ENCODE assay signal across 8 cellular contexts in genomic region chr1:243917177-243917862, GRCh38.
DNase-seq lines count a peak whose midpoint lies in the region; ATAC-seq and TF ChIP-seq lines count a peak whose summit lies in the region.

No MANE protein-coding gene starts in this region.

- intact Hi-C loops in gastrocnemius medialis (cut with DNase I; ENCODE audit: low total_unique reads): no loop called here

- no peak for TF ChIP-seq POLR2A in gastrocnemius medialis (IDR thresholded peaks at IDR 0.05)

- no peaks in the 10 kb centered on the region for H3K36me3 Mint-ChIP-seq in immature natural killer cell

- no peaks in the 10 kb centered on the region for H3K36me3 ChIP-seq in gastrocnemius medialis

- H3K9me3 Mint-ChIP-seq in immature natural killer cell: no peaks in the 10 kb centered on the region

- H3K27me3 ChIP-seq in gastrocnemius medialis: peaks cover 16 to 28% (median 20%) of the 10 kb centered on the region in 3 donors

- peak; percentile 68 for DNase-seq in activated effector memory CD4-positive, alpha-beta T cell treated with anti-CD3 and anti-CD28 coated beads, Interleukin-2, amount 50 U/mL, for 16 hours
- DNase-seq in activated effector memory CD4-positive, alpha-beta T cell treated with Interleukin-2 at 50 U/mL for 16 hours: no peak
- DNase-seq in SK-N-DZ (ENCODE audit: low spot score) (peak; percentile 24), cardiac fibroblast (ENCODE audit: low read depth in 2 of 2) (peak; percentile 83 to 91), immature natural killer cell (peak in 2 of 3 donors; percentile 9 to 11), gastrocnemius medialis (no peak)

- peaks cover 4 to 13% of the 10 kb centered on the region in 2 donors for H3K4me1 ChIP-seq in gastrocnemius medialis

- no peak overlapping the region for H3K27ac ChIP-seq in gastrocnemius medialis

- H3K27ac Mint-ChIP-seq in immature natural killer cell: peak overlapping the region in 1 of 6 donors; percentile 2

- H3K4me3 ChIP-seq in cardiac fibroblast (replicated peaks in 1 of 2; ENCODE audit: low read depth in 2 of 2, low read length in 2 of 2) (peak overlapping the region; percentile 57 to 58), gastrocnemius medialis (peak overlapping the region; percentile 45 to 73 (median 56))

- H3K9me3 ChIP-seq in gastrocnemius medialis: no peaks in the 10 kb centered on the region

- H3K4me1 Mint-ChIP-seq in immature natural killer cell: peaks cover 15 to 18% of the 10 kb centered on the region in 2 donors

- in situ Hi-C loops in gastrocnemius medialis (cut with MboI; ENCODE audit: low sequenced_read_pairs in 4 of 4): no loop called here

- H3K27me3 Mint-ChIP-seq in immature natural killer cell (ENCODE audit: low read depth in 3 of 3): peaks cover 13 to 26% (median 20%) of the 10 kb centered on the region in 3 donors

- TF ChIP-seq CTCF in cardiac fibroblast (IDR thresholded peaks at IDR 0.05; ENCODE audit: low read depth, low read length) (no peak), gastrocnemius medialis (IDR thresholded peaks at IDR 0.05 in 4 of 5, conservative IDR thresholded peaks at IDR 0.05 in 1 of 5) (peak in 1 of 5 experiments; percentile 15)

- peak in 1 of 2 donors; percentile 45 for ATAC-seq in gastrocnemius medialis
- ATAC-seq in HG03565 (IDR thresholded peaks at IDR 0.05; ENCODE audit: unreplicated experiment): no peak
- ATAC-seq in HG03457 (IDR thresholded peaks at IDR 0.05; ENCODE audit: unreplicated experiment): no peak

- H3K4me3 Mint-ChIP-seq in immature natural killer cell: peak overlapping the region; percentile 84 to 91 (median 87)

Comparison
In these comparisons a context has a peak if more than half of its experiments do, and no peak if none do; other contexts are left out.
1. DNase-seq: peak in activated effector memory CD4-positive, alpha-beta T cell treated with anti-CD3 and anti-CD28 coated beads, Interleukin-2, amount 50 U/mL, for 16 hours (single experiment), SK-N-DZ (single experiment), cardiac fibroblast (2 of 2) and immature natural killer cell (2 of 3); none in activated effector memory CD4-positive, alpha-beta T cell treated with Interleukin-2 at 50 U/mL for 16 hours (single experiment) and gastrocnemius medialis (0 of 2).